In genomic region chr11:17519486-17519885, GRCh38 we compare ENCODE assay signal across 2 cellular contexts.
TF ChIP-seq lines count a peak whose summit lies in the region.

No MANE protein-coding gene starts in this region.

TF ChIP-seq in HEK293, 187 proteins besides CTCF, POLR2A, EP300 and RAD21:
- no peak for TF ChIP-seq GLIS1 (tag by site-specific recombination; IDR thresholded peaks at IDR 0.05)
- TF ChIP-seq HOXA7 (CRISPR knock-in tag; IDR thresholded peaks at IDR 0.05; ENCODE audit: borderline replicate concordance) = no peak
- no peak for TF ChIP-seq ZNF707 (tag by site-specific recombination; IDR thresholded peaks at IDR 0.05)
- 0 out of 2 replicates have a peak, but pooled peaks have one; percentile 23 for TF ChIP-seq PRDM10 (tag by site-specific recombination; IDR thresholded peaks at IDR 0.05)

TF ChIP-seq in H1, 55 proteins besides CTCF, POLR2A, EP300 and RAD21:
- no peak for TF ChIP-seq SP4 (IDR thresholded peaks at IDR 0.05; ENCODE audit: low read length)
- TF ChIP-seq NANOG (IDR thresholded peaks at IDR 0.05; ENCODE audit: insufficient read depth, low read depth, low read length, poor library complexity, severe bottlenecking) = no peak
- no peak for TF ChIP-seq HDAC6 (IDR thresholded peaks at IDR 0.05; ENCODE audit: low read depth, low read length)
- TF ChIP-seq SP2 (IDR thresholded peaks at IDR 0.05; ENCODE audit: low read length) = no peak
- no peak for TF ChIP-seq TEAD4 (IDR thresholded peaks at IDR 0.05; ENCODE audit: low read depth, low read length)
- no peak for TF ChIP-seq ASH2L (IDR thresholded peaks at IDR 0.05; ENCODE audit: low read length)
- no peak for TF ChIP-seq ATF2 (IDR thresholded peaks at IDR 0.05; ENCODE audit: low read length)
- no peak for TF ChIP-seq POU5F1 (IDR thresholded peaks at IDR 0.05; ENCODE audit: low read depth, low read length)
- no peak for TF ChIP-seq CEBPB (IDR thresholded peaks at IDR 0.05; ENCODE audit: low read depth, low read length)
- TF ChIP-seq BCL11A (IDR thresholded peaks at IDR 0.05; ENCODE audit: low read depth in 2 of 2, low read length in 2 of 2) = no peak
- TF ChIP-seq JUND (IDR thresholded peaks at IDR 0.05; ENCODE audit: low read length) = no peak
- TF ChIP-seq JUN (IDR thresholded peaks at IDR 0.05; ENCODE audit: low read depth, low read length) = no peak
- TF ChIP-seq KDM4A (IDR thresholded peaks at IDR 0.05; ENCODE audit: low read depth, low read length, severe bottlenecking) = no peak
- TF ChIP-seq CREB1 (IDR thresholded peaks at IDR 0.05) = no peak
